In the genomic region with DNA sequence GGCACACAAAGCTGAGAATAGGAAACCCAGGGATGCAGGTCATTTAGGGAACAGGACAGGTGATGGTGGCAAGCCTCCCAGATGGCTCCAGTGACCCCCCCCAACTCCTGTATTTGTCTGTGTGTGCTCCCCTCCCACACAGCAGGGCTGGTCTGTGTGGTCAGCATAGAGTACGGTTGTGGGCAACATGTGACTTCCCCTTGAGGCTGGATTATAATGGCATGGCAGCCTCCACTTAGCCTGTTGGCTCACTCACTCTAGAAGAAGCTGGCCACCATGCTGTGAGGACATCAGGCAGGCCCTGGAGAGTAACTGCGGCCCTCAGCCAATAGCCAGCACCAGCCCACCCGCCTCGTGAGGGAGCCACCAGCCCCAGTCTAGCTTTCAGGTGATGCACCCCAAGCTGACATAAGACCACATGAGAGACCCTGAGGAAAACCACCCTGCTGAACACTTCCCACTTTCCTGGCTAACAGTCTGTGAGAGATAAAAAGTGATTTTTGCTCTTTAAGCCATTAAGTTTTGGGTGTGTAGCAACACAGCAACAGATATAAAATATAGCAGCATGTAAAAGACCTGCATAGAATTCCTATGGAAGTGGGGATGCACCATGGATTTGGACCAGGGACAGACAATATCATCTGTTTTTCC, we compare ENCODE assay signal across 7 cellular contexts.
DNase-seq lines count a peak whose midpoint lies in the region; ATAC-seq and TF ChIP-seq lines count a peak whose summit lies in the region.
"Not testable (repeated sequence)": the region's sequence is repeated elsewhere in the genome, so short reads cannot be mapped to it uniquely, and the experiment has no call there.

No MANE protein-coding gene starts in this region.

- POLR2A ChIA-PET in activated CD4-positive, alpha-beta T cell treated with anti-CD3 and anti-CD28 coated beads, Interleukin-2, amount 10 ng/mL, durations not matched to agents 7 days and 5 days (lab: Charles Lee); naive thymus-derived CD4-positive, alpha-beta T cell (lab: Charles Lee): not testable (repeated sequence)

- not testable (repeated sequence) for H3K36me3 ChIP-seq in CD4-positive, CD25-positive, alpha-beta regulatory T cell (ENCODE audit: control insufficient read depth, insufficient read depth, low read length); GM23338 (ENCODE audit: insufficient read depth); naive thymus-derived CD4-positive, alpha-beta T cell (ENCODE audit: control insufficient read depth in 2 of 3, insufficient read depth in 3 of 3, low read length in 3 of 3); spleen

- not testable (repeated sequence) for DNase-seq in CD4-positive, CD25-positive, alpha-beta regulatory T cell; GM23338 (ENCODE audit: low spot score); activated CD4-positive, alpha-beta T cell treated with anti-CD3 and anti-CD28 coated beads, Interleukin-2, amount 10 ng/mL, durations not matched to agents 7 days and 5 days; naive thymus-derived CD4-positive, alpha-beta T cell
- DNase-seq in NB4 (ENCODE audit: low read depth) (peak; percentile 61), cardiac septum (ENCODE audit: low spot score) (peak; percentile 58), spleen (peak; percentile 19)

- H3K4me3 Mint-ChIP-seq in CD4-positive, CD25-positive, alpha-beta regulatory T cell = peak overlapping the region in 2 of 4 donors; percentile 62 to 73
- H3K4me3 Mint-ChIP-seq in GM23338; activated CD4-positive, alpha-beta T cell treated with anti-CD3 and anti-CD28 coated beads, Interleukin-2, amount 10 ng/mL, durations not matched to agents 7 days and 5 days; naive thymus-derived CD4-positive, alpha-beta T cell: not testable (repeated sequence)

- not testable (repeated sequence) for H3K4me3 ChIP-seq in CD4-positive, CD25-positive, alpha-beta regulatory T cell (ENCODE audit: low read depth, low read length); GM23338; NB4 (ENCODE audit: low read depth, low read length); naive thymus-derived CD4-positive, alpha-beta T cell (ENCODE audit: low read length); spleen

- not testable (repeated sequence) for H3K27me3 ChIP-seq in CD4-positive, CD25-positive, alpha-beta regulatory T cell (ENCODE audit: control insufficient read depth, insufficient read depth, low read length); GM23338 (ENCODE audit: insufficient read depth); naive thymus-derived CD4-positive, alpha-beta T cell (ENCODE audit: control insufficient read depth in 2 of 2, insufficient read depth in 2 of 2, low read length in 2 of 2); spleen (replicated peaks in 1 of 7)

- intact Hi-C loops in cardiac septum (cut with DNase I); naive thymus-derived CD4-positive, alpha-beta T cell (cut with micrococcal nuclease); spleen (cut with DNase I; ENCODE audit: low total_unique reads): not testable (repeated sequence)

- H3K9me2 ChIP-seq in GM23338 (ENCODE audit: insufficient read depth) = not testable (repeated sequence)

- not testable (repeated sequence) for H3K4me2 ChIP-seq in GM23338

- not testable (repeated sequence) for H3K79me2 ChIP-seq in GM23338 (replicated peaks; ENCODE audit: insufficient read depth)

- CTCF ChIA-PET in activated CD4-positive, alpha-beta T cell treated with anti-CD3 and anti-CD28 coated beads, Interleukin-2, amount 10 ng/mL, durations not matched to agents 7 days and 5 days (lab: Charles Lee); naive thymus-derived CD4-positive, alpha-beta T cell (lab: Charles Lee): not testable (repeated sequence)

- H2AFZ ChIP-seq in GM23338 = not testable (repeated sequence)

- not testable (repeated sequence) for H3K9me3 ChIP-seq in CD4-positive, CD25-positive, alpha-beta regulatory T cell (ENCODE audit: control insufficient read depth in 2 of 2, low read length in 2 of 2); naive thymus-derived CD4-positive, alpha-beta T cell (ENCODE audit: control insufficient read depth in 2 of 3, low read length in 3 of 3); spleen

- H3K36me3 Mint-ChIP-seq in CD4-positive, CD25-positive, alpha-beta regulatory T cell = peaks cover 13% of the 10 kb centered on the region
- H3K36me3 Mint-ChIP-seq in GM23338 (ENCODE audit: low read depth); activated CD4-positive, alpha-beta T cell treated with anti-CD3 and anti-CD28 coated beads, Interleukin-2, amount 10 ng/mL, durations not matched to agents 7 days and 5 days (ENCODE audit: low read depth): not testable (repeated sequence)
- H3K36me3 Mint-ChIP-seq in naive thymus-derived CD4-positive, alpha-beta T cell = peaks cover 0 to 17% (median 4%) of the 10 kb centered on the region in 5 donors

- TF ChIP-seq POLR2A in NB4 (IDR thresholded peaks at IDR 0.05; ENCODE audit: extremely low read depth, insufficient read length); spleen (IDR thresholded peaks at IDR 0.05): not testable (repeated sequence)

- TF ChIP-seq CTCF in GM23338 (conservative IDR thresholded peaks at IDR 0.05; ENCODE audit: low read depth in 2 of 2); NB4 (IDR thresholded peaks at IDR 0.05; ENCODE audit: low read depth, low read length); spleen (IDR thresholded peaks at IDR 0.05 in 8 of 11, conservative IDR thresholded peaks at IDR 0.05 in 3 of 11): not testable (repeated sequence)

- H3K9me3 Mint-ChIP-seq in CD4-positive, CD25-positive, alpha-beta regulatory T cell; GM23338; activated CD4-positive, alpha-beta T cell treated with anti-CD3 and anti-CD28 coated beads, Interleukin-2, amount 10 ng/mL, durations not matched to agents 7 days and 5 days; naive thymus-derived CD4-positive, alpha-beta T cell: not testable (repeated sequence)

- peaks cover 31% of the 10 kb centered on the region for H3K4me1 ChIP-seq in CD4-positive, CD25-positive, alpha-beta regulatory T cell (ENCODE audit: control insufficient read depth, insufficient read depth, low read length, poor library complexity, severe bottlenecking)
- not testable (repeated sequence) for H3K4me1 ChIP-seq in GM23338 (ENCODE audit: insufficient read depth); naive thymus-derived CD4-positive, alpha-beta T cell (ENCODE audit: control insufficient read depth in 2 of 2, insufficient read depth in 2 of 2, low read length in 2 of 2)
- peaks cover 0 to 18% (median 4%) of the 10 kb centered on the region in 6 donors for H3K4me1 ChIP-seq in spleen

- H3F3A ChIP-seq in GM23338 (replicated peaks; ENCODE audit: low read depth) = not testable (repeated sequence)

- peak overlapping the region; percentile 14 for H3K27ac ChIP-seq in CD4-positive, CD25-positive, alpha-beta regulatory T cell (ENCODE audit: insufficient read depth, low read length, poor library complexity, severe bottlenecking)
- not testable (repeated sequence) for H3K27ac ChIP-seq in GM23338 (ENCODE audit: low read depth); naive thymus-derived CD4-positive, alpha-beta T cell (ENCODE audit: low read depth, low read length); spleen

- ATAC-seq in CD4-positive, CD25-positive, alpha-beta regulatory T cell (ENCODE audit: low read depth in 2 of 2); GM23338: not testable (repeated sequence)
- peak; percentile 40 for ATAC-seq in naive thymus-derived CD4-positive, alpha-beta T cell

- H3K4me1 Mint-ChIP-seq in CD4-positive, CD25-positive, alpha-beta regulatory T cell = peaks cover 7 to 40% (median 16%) of the 10 kb centered on the region in 4 donors
- H3K4me1 Mint-ChIP-seq in GM23338 = not testable (repeated sequence)
- peaks cover 15% of the 10 kb centered on the region for H3K4me1 Mint-ChIP-seq in activated CD4-positive, alpha-beta T cell treated with anti-CD3 and anti-CD28 coated beads, Interleukin-2, amount 10 ng/mL, durations not matched to agents 7 days and 5 days
- H3K4me1 Mint-ChIP-seq in naive thymus-derived CD4-positive, alpha-beta T cell = peaks cover 0 to 20% (median 12%) of the 10 kb centered on the region in 7 donors

- not testable (repeated sequence) for H3K27me3 Mint-ChIP-seq in CD4-positive, CD25-positive, alpha-beta regulatory T cell; GM23338 (ENCODE audit: insufficient read depth, low read depth, poor library complexity); activated CD4-positive, alpha-beta T cell treated with anti-CD3 and anti-CD28 coated beads, Interleukin-2, amount 10 ng/mL, durations not matched to agents 7 days and 5 days; naive thymus-derived CD4-positive, alpha-beta T cell

- 79 to 97% (median 91%) methylated on average over 3 to 4 of the region's 4 CpGs for WGBS in spleen, 5 donors

- peak overlapping the region; percentile 89 to 99 (median 89) for H3K27ac Mint-ChIP-seq in CD4-positive, CD25-positive, alpha-beta regulatory T cell
- H3K27ac Mint-ChIP-seq in GM23338 = not testable (repeated sequence)
- H3K27ac Mint-ChIP-seq in activated CD4-positive, alpha-beta T cell treated with anti-CD3 and anti-CD28 coated beads, Interleukin-2, amount 10 ng/mL, durations not matched to agents 7 days and 5 days = peak overlapping the region; percentile 65
- H3K27ac Mint-ChIP-seq in naive thymus-derived CD4-positive, alpha-beta T cell = peak overlapping the region in 8 of 9 donors; percentile 32 to 84 (median 58)

- H4K20me1 ChIP-seq in GM23338 (replicated peaks; ENCODE audit: insufficient read depth) = not testable (repeated sequence)

TF ChIP-seq in GM23338, 12 proteins besides CTCF, POLR2A, EP300 and RAD21:
- TF ChIP-seq ZNF331 (CRISPR knock-in tag; IDR thresholded peaks at IDR 0.05; ENCODE audit: low read depth) = peak; percentile 68
